13 cellular contexts compared by ENCODE assay signal in the genomic region with DNA sequence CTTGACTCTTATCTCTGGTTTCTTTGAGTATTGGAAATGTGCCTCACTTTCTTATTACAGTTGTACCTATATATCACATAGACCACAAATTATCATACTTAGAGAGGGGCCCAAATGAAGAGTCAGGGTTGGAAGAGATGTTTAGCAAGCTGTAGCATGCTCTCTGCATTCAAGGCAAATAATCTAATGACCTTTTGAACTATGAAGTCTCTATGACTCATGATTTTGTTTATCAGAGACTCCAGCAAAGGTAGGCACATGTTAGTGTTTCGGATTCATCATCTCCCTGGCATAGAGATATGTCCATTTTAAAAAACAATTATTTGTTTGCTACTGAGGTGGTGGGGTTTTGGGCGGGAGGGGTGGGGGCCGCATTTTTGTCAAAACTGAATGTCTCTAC.
DNase-seq lines count a peak whose midpoint lies in the region; ATAC-seq and TF ChIP-seq lines count a peak whose summit lies in the region.
"Had no signal": no experiment of that assay in that cellular context is flagged by ENCODE, and none has a peak within 500 bp of the region (broad histone marks: within the 10 kb centered on the region; RNA-seq: fewer than 3 reads in every experiment).

No MANE protein-coding gene starts in this region.

- 95 to 96% methylated on average over 3 of the region's 3 CpGs for WGBS in aorta, 2 donors

- H3K27me3 ChIP-seq in RWPE2 (ENCODE audit: insufficient read depth, poor library complexity, severe bottlenecking) (no peaks in the 10 kb centered on the region), aorta (ENCODE audit: control insufficient read depth in 1 of 2, insufficient read depth in 2 of 2, low read length in 1 of 2) (no peaks in the 10 kb centered on the region)
- H3K27me3 ChIP-seq: BE2C had no signal

- H3K4me3 ChIP-seq in RWPE2 (ENCODE audit: severe bottlenecking) (no peak overlapping the region), epithelial cell of esophagus (ENCODE audit: low read length) (no peak overlapping the region), aorta (ENCODE audit: low read length in 2 of 2) (no peak overlapping the region)
- H3K4me3 ChIP-seq: GM12878, HAP-1 had no signal

- no peaks in the 10 kb centered on the region for H3K36me3 Mint-ChIP-seq in CD14-positive monocyte
- H3K36me3 Mint-ChIP-seq: CD8-positive, alpha-beta T cell had no signal

- H3K27ac Mint-ChIP-seq in CD14-positive monocyte: no peak overlapping the region
- H3K27ac Mint-ChIP-seq: CD8-positive, alpha-beta T cell had no signal

- H3K9me3 Mint-ChIP-seq in CD14-positive monocyte: peaks cover 0 to 7% (median 2%) of the 10 kb centered on the region in 7 donors

- no peaks in the 10 kb centered on the region for H3K27me3 Mint-ChIP-seq in CD14-positive monocyte (ENCODE audit: low read depth in 3 of 3)

- no peak overlapping the region for H3K4me3 Mint-ChIP-seq in CD14-positive monocyte
- H3K4me3 Mint-ChIP-seq: CD8-positive, alpha-beta T cell had no signal

- H3K36me3 ChIP-seq in RWPE2 (ENCODE audit: low read depth): no peaks in the 10 kb centered on the region
- H3K36me3 ChIP-seq in aorta (ENCODE audit: control insufficient read depth in 1 of 2, insufficient read depth in 2 of 2, low read length in 1 of 2): no peaks in the 10 kb centered on the region
- H3K36me3 ChIP-seq: BE2C, HAP-1 had no signal

- ATAC-seq in RWPE2 (ENCODE audit: low read depth) (peak; percentile 29; the same call in 2 of the 3 replicates), aorta (ENCODE audit: low FRiP score) (no peak), GM18498 (IDR thresholded peaks at IDR 0.05; ENCODE audit: unreplicated experiment) (no peak)
- ATAC-seq: CD8-positive, alpha-beta T cell; GM12878 had no signal

- no peaks in the 10 kb centered on the region for H3K4me1 Mint-ChIP-seq in CD14-positive monocyte

- intact Hi-C loops in CD14-positive monocyte (cut with micrococcal nuclease) (no loop called here), aorta (cut with DNase I) (no loop called here)

- H3K27ac ChIP-seq in RWPE2 (ENCODE audit: poor library complexity, severe bottlenecking) (no peak overlapping the region), aorta (ENCODE audit: low read depth in 1 of 2, low read length in 2 of 2) (no peak overlapping the region)
- H3K27ac ChIP-seq: C4-2B had no signal

- TF ChIP-seq CTCF in RWPE2 (IDR thresholded peaks at IDR 0.05; ENCODE audit: poor library complexity, severe bottlenecking): no peak
- TF ChIP-seq CTCF in epithelial cell of esophagus (IDR thresholded peaks at IDR 0.05; ENCODE audit: insufficient read depth, low read depth, low read length, missing control alignments): no peak
- no peak for TF ChIP-seq CTCF in CD14-positive monocyte (IDR thresholded peaks at IDR 0.05)

- H3K4me1 ChIP-seq in RWPE2 (ENCODE audit: insufficient read depth, poor library complexity, severe bottlenecking) (no peaks in the 10 kb centered on the region), aorta (ENCODE audit: control insufficient read depth in 1 of 2, insufficient read depth in 2 of 2, low read length in 2 of 2) (no peaks in the 10 kb centered on the region)
- H3K4me1 ChIP-seq: HAP-1 had no signal

- DNase-seq in DMS53 (lab: John Stamatoyannopoulos, UW): peak; percentile 79
- DNase-seq in HPDE6-E6E7 (ENCODE audit: extremely low spot score): peak; percentile 12
- no peak for DNase-seq in RWPE2 (ENCODE audit: low spot score)
- DNase-seq in epithelial cell of esophagus (ENCODE audit: low read depth): peak; percentile 59
- no peak for DNase-seq in CD14-positive monocyte (ENCODE audit: low spot score)
- DNase-seq in aorta: no peak
- DNase-seq: BE2C; CD8-positive, alpha-beta T cell; COR-L47 had no signal

- H3K9me3 ChIP-seq in RWPE2 (ENCODE audit: severe bottlenecking): no peaks in the 10 kb centered on the region
- H3K9me3 ChIP-seq in aorta (ENCODE audit: control insufficient read depth, low read length): no peaks in the 10 kb centered on the region
- H3K9me3 ChIP-seq: BE2C, HAP-1 had no signal

Comparison
In these comparisons a context has a peak if more than half of its experiments do, and no peak if none do; other contexts are left out.
1. DNase-seq: peak in DMS53 (single experiment), HPDE6-E6E7 (single experiment) and epithelial cell of esophagus (single experiment); none in RWPE2 (single experiment), CD14-positive monocyte (single experiment) and aorta (0 of 2).